16 cellular contexts compared by ENCODE assay signal in genomic region chr18:10442551-10442971, GRCh38. TPM values are rescaled to one million over a fixed set of nuclear protein-coding genes. Genes with fewer than 3 reads are reported as not detected.
A peak's percentile ranks its signal among the peaks of the same experiment; 100 is the strongest.
DNase-seq lines count a peak whose midpoint lies in the region; ATAC-seq and TF ChIP-seq lines count a peak whose summit lies in the region.
"Had no signal": no experiment of that assay in that cellular context is flagged by ENCODE, and none has a peak within 500 bp of the region (broad histone marks: within the 10 kb centered on the region; RNA-seq: fewer than 3 reads in every experiment).

No MANE protein-coding gene starts in this region.

- H3K4me3 Mint-ChIP-seq in activated CD8-positive, alpha-beta T cell treated with anti-CD3 and anti-CD28 coated beads, Interleukin-2, amount 10 ng/mL, durations not matched to agents 7 days and 5 days, result no peak overlapping the region
- H3K4me3 Mint-ChIP-seq: activated naive CD4-positive, alpha-beta T cell treated with anti-CD3 and anti-CD28 coated beads, Interleukin-2, amount 50 U/mL, for 24 hours had no signal

- H3K9me3 Mint-ChIP-seq in activated CD8-positive, alpha-beta T cell treated with anti-CD3 and anti-CD28 coated beads, Interleukin-2, amount 10 ng/mL, durations not matched to agents 7 days and 5 days (ENCODE audit: insufficient read depth), result no peaks in the 10 kb centered on the region
- H3K9me3 Mint-ChIP-seq: activated naive CD4-positive, alpha-beta T cell treated with anti-CD3 and anti-CD28 coated beads, Interleukin-2, amount 50 U/mL, for 24 hours had no signal

- CTCF ChIA-PET in AG04449 (lab: Yijun Ruan, JAX), result interaction anchor here (1.7 kb wide), 1 partner anchor 471 kb away, joined by 6 read pairs; no protein-coding TSS in a partner anchor
- CTCF ChIA-PET in activated CD8-positive, alpha-beta T cell treated with anti-CD3 and anti-CD28 coated beads, Interleukin-2, amount 10 ng/mL, durations not matched to agents 7 days and 5 days (lab: Charles Lee), result no interaction called here

- no peaks in the 10 kb centered on the region for H3K36me3 Mint-ChIP-seq in activated CD8-positive, alpha-beta T cell treated with anti-CD3 and anti-CD28 coated beads, Interleukin-2, amount 10 ng/mL, durations not matched to agents 7 days and 5 days (ENCODE audit: low read depth)
- H3K36me3 Mint-ChIP-seq: activated naive CD4-positive, alpha-beta T cell treated with anti-CD3 and anti-CD28 coated beads, Interleukin-2, amount 50 U/mL, for 24 hours had no signal

- ATAC-seq in activated CD8-positive, alpha-beta T cell treated with anti-CD3 and anti-CD28 coated beads, Interleukin-2, amount 10 ng/mL, durations not matched to agents 7 days and 5 days, result no peak

- no peaks in the 10 kb centered on the region for H3K9me3 ChIP-seq in Peyer's patch
- H3K9me3 ChIP-seq: neutrophil, SK-N-SH had no signal

- H3K4me1 Mint-ChIP-seq in activated CD8-positive, alpha-beta T cell treated with anti-CD3 and anti-CD28 coated beads, Interleukin-2, amount 10 ng/mL, durations not matched to agents 7 days and 5 days (ENCODE audit: low read depth), result no peaks in the 10 kb centered on the region
- H3K4me1 Mint-ChIP-seq: activated naive CD4-positive, alpha-beta T cell treated with anti-CD3 and anti-CD28 coated beads, Interleukin-2, amount 50 U/mL, for 24 hours had no signal

- DNase-seq in AG04449 (ENCODE audit: low read depth, low spot score) (no peak), OCI-M1 (lab: John Stamatoyannopoulos, UW) (peak; percentile 55), fibroblast of gingiva (ENCODE audit: low read depth) (peak; percentile 9), midbrain (lab: John Stamatoyannopoulos, UW) (peak; percentile 90), GOT3 (lab: John Stamatoyannopoulos, UW) (no peak), Peyer's patch (no peak), NCI-H2029 (lab: John Stamatoyannopoulos, UW) (no peak)
- DNase-seq in activated CD8-positive, alpha-beta T cell treated with anti-CD3 and anti-CD28 coated beads, Interleukin-2, amount 10 ng/mL, durations not matched to agents 7 days and 5 days, result no peak
- DNase-seq: ACHN, cortex of kidney, KBM-7, NCI-H2107, SK-N-SH had no signal

- TF ChIP-seq CTCF in AG04449 (IDR thresholded peaks at IDR 0.05; ENCODE audit: insufficient read depth, low read length, missing control alignments) (peak; percentile 19), Peyer's patch (IDR thresholded peaks at IDR 0.05) (no peak)

- no peaks in the 10 kb centered on the region for H3K36me3 ChIP-seq in Peyer's patch
- H3K36me3 ChIP-seq: neutrophil had no signal

- H3K27ac Mint-ChIP-seq in activated CD8-positive, alpha-beta T cell treated with anti-CD3 and anti-CD28 coated beads, Interleukin-2, amount 10 ng/mL, durations not matched to agents 7 days and 5 days, result no peak overlapping the region
- H3K27ac Mint-ChIP-seq: activated naive CD4-positive, alpha-beta T cell treated with anti-CD3 and anti-CD28 coated beads, Interleukin-2, amount 50 U/mL, for 24 hours had no signal

- H3K4me1 ChIP-seq in Peyer's patch, result no peaks in the 10 kb centered on the region

- H3K4me3 ChIP-seq in AG04449 (ENCODE audit: low read depth, low read length) (no peak overlapping the region), Peyer's patch (no peak overlapping the region)

- H3K27me3 Mint-ChIP-seq in activated CD8-positive, alpha-beta T cell treated with anti-CD3 and anti-CD28 coated beads, Interleukin-2, amount 10 ng/mL, durations not matched to agents 7 days and 5 days (ENCODE audit: low read depth), result peaks cover 5% of the 10 kb centered on the region

- TF ChIP-seq POLR2A in Peyer's patch (IDR thresholded peaks at IDR 0.05), result no peak

- H3K27ac ChIP-seq in Peyer's patch, result no peak overlapping the region
- H3K27ac ChIP-seq: neutrophil, VCaP had no signal

- POLR2A ChIA-PET in AG04449 (lab: Yijun Ruan, JAX), result no interaction called here
- POLR2A ChIA-PET in activated CD8-positive, alpha-beta T cell treated with anti-CD3 and anti-CD28 coated beads, Interleukin-2, amount 10 ng/mL, durations not matched to agents 7 days and 5 days (lab: Charles Lee), result no interaction called here

- H3K27me3 ChIP-seq in Peyer's patch, result no peaks in the 10 kb centered on the region

RNA-seq across cellular contexts. Expression of gene APCDD1, which starts 11.9 kb away (rescaled TPM):
- not detected for total RNA-seq in activated CD8-positive, alpha-beta T cell treated with anti-CD3 and anti-CD28 coated beads, Interleukin-2, amount 10 ng/mL, durations not matched to agents 7 days and 5 days
- 10 to 100 TPM in 3 of 4 donors, 1 to 10 TPM in 1; 5.4 to 18.2 (median 17.0) TPM for total RNA-seq in Peyer's patch

Comparison
In these comparisons a context has a peak if more than half of its experiments do, and no peak if none do; other contexts are left out.
1. DNase-seq: peak in OCI-M1 (single experiment), fibroblast of gingiva (single experiment) and midbrain (single experiment); none in AG04449 (single experiment), GOT3 (single experiment), activated CD8-positive, alpha-beta T cell treated with anti-CD3 and anti-CD28 coated beads, Interleukin-2, amount 10 ng/mL, durations not matched to agents 7 days and 5 days (single experiment), Peyer's patch (0 of 3) and NCI-H2029 (single experiment).
2. RNA of gene APCDD1, which starts 11.9 kb away (total RNA-seq): 5.4 to 18.2 TPM in Peyer's patch; not detected in activated CD8-positive, alpha-beta T cell treated with anti-CD3 and anti-CD28 coated beads, Interleukin-2, amount 10 ng/mL, durations not matched to agents 7 days and 5 days; every median in the first group is over 4 times any median in the second.